8 cellular contexts compared by ENCODE assay signal in genomic region chr15:98547741-98548166, GRCh38.
DNase-seq lines count a peak whose midpoint lies in the region; ATAC-seq and TF ChIP-seq lines count a peak whose summit lies in the region.

No MANE protein-coding gene starts in this region.

- DNase-seq in AG08396 (ENCODE audit: low spot score) (peak; percentile 48), RWPE2 (ENCODE audit: low spot score) (no peak), naive B cell (peak; percentile 21), NCI-H345 (lab: John Stamatoyannopoulos, UW) (no peak), NCI-H510A (lab: John Stamatoyannopoulos, UW) (no peak), NCI-H146 (lab: John Stamatoyannopoulos, UW) (no peak)

- H3K4me3 ChIP-seq in RWPE2 (ENCODE audit: severe bottlenecking): peak overlapping the region; percentile 41
- peak overlapping the region; percentile 44 to 52 for H3K4me3 ChIP-seq in esophagus (ENCODE audit: low read depth in 1 of 2, low read length in 2 of 2)

- H3K4me1 Mint-ChIP-seq in naive B cell: peaks cover 18 to 28% (median 25%) of the 10 kb centered on the region in 3 donors

- H3K9me3 ChIP-seq in RWPE2 (ENCODE audit: severe bottlenecking) (no peaks in the 10 kb centered on the region), esophagus (ENCODE audit: control insufficient read depth in 2 of 2, insufficient read depth in 1 of 2, low read depth in 1 of 2, low read length in 1 of 2) (no peaks in the 10 kb centered on the region)

- 2 to 4% methylated on average over 21 of the region's 21 CpGs for WGBS in esophagus, 2 donors

- H3K27ac ChIP-seq in RWPE2 (ENCODE audit: poor library complexity, severe bottlenecking) (no peak overlapping the region), esophagus (ENCODE audit: low read depth in 2 of 2, low read length in 1 of 2) (peak overlapping the region; percentile 26 to 84)

- peaks cover 2 to 14% (median 8%) of the 10 kb centered on the region in 7 donors for H3K9me3 Mint-ChIP-seq in naive B cell

- ATAC-seq in RWPE2 (ENCODE audit: low read depth): peak; percentile 4
- ATAC-seq in naive B cell (ENCODE audit: low read depth in 2 of 2): peak; percentile 74 to 84
- no peak for ATAC-seq in GM18861 (IDR thresholded peaks at IDR 0.05; ENCODE audit: unreplicated experiment)

- peaks cover 22 to 56% (median 47%) of the 10 kb centered on the region in 3 donors for H3K27me3 Mint-ChIP-seq in naive B cell

- TF ChIP-seq CTCF in RWPE2 (IDR thresholded peaks at IDR 0.05; ENCODE audit: poor library complexity, severe bottlenecking): no peak

- peak overlapping the region; percentile 84 to 94 (median 92) for H3K4me3 Mint-ChIP-seq in naive B cell

- H3K36me3 Mint-ChIP-seq in naive B cell: peaks cover 0 to 16% of the 10 kb centered on the region in 2 donors

- H3K4me1 ChIP-seq in RWPE2 (ENCODE audit: insufficient read depth, poor library complexity, severe bottlenecking): peaks cover 5% of the 10 kb centered on the region
- peaks cover 0 to 3% of the 10 kb centered on the region in 2 donors for H3K4me1 ChIP-seq in esophagus (ENCODE audit: control insufficient read depth in 2 of 2, insufficient read depth in 2 of 2, low read length in 1 of 2)

- H3K27ac Mint-ChIP-seq in naive B cell: peak overlapping the region in 5 of 6 donors; percentile 36 to 95 (median 65)

- no peaks in the 10 kb centered on the region for H3K36me3 ChIP-seq in RWPE2 (ENCODE audit: low read depth)
- no peaks in the 10 kb centered on the region for H3K36me3 ChIP-seq in esophagus (ENCODE audit: control insufficient read depth in 2 of 2, insufficient read depth in 2 of 2, low read length in 1 of 2)

- H3K27me3 ChIP-seq in RWPE2 (ENCODE audit: insufficient read depth, poor library complexity, severe bottlenecking) (no peaks in the 10 kb centered on the region), esophagus (ENCODE audit: control insufficient read depth in 1 of 2, insufficient read depth in 2 of 2, low read length in 2 of 2) (no peaks in the 10 kb centered on the region)

Comparison
In these comparisons a context has a peak if more than half of its experiments do, and no peak if none do; other contexts are left out.
1. DNase-seq: peak in AG08396 (single experiment) and naive B cell (single experiment); none in RWPE2 (single experiment), NCI-H345 (single experiment), NCI-H510A (single experiment) and NCI-H146 (single experiment).